Comparison of ENCODE assay signal across 22 cellular contexts in the genomic region with DNA sequence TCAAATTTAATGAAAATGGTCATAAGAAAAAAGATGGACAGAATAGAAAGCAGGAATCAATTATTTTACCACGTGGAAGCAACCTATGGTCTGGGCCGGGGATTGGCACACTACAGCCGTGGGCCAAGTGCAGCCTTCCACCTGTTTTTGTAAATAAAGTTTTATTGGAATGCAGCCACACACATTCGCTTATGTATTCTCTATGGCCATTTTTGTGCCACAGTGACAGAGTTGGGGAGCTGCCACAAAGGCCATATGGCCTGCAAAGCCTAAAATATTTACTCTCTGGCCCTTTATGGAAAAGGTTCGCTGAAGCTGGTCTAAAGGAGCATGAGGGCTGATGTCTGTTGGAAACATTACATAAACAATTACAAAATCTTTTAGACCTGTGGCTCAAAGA.
"Had no signal": no experiment of that assay in that cellular context is flagged by ENCODE, and none has a peak within 500 bp of the region (broad histone marks: within the 10 kb centered on the region; RNA-seq: fewer than 3 reads in every experiment).

No MANE protein-coding gene starts in this region.

- H3K36me3 ChIP-seq: colonic mucosa, left ventricle myocardium inferior, neutrophil, spleen had no signal

- ATAC-seq: foreskin keratinocyte; left cardiac atrium; naive thymus-derived CD4-positive, alpha-beta T cell; psoas muscle; sciatic nerve; stimulated activated memory B cell treated with anti-CD40 and anti-IgM and Interleukin-4, amounts not matched to agents 10 μg/mL and 1 μg/mL and 100 μg/mL, for 72 hours had no signal

- FAIRE-seq: kidney had no signal

- H3K4me3 ChIP-seq: colonic mucosa, left ventricle myocardium inferior, lung, psoas muscle, spleen had no signal

- H3K27ac ChIP-seq: colonic mucosa, foreskin keratinocyte, left ventricle myocardium inferior, neutrophil, psoas muscle, spleen had no signal

- DNase-seq: colonic mucosa; dermis blood vessel endothelial cell; effector CD4-positive, alpha-beta T cell; endodermal cell; erythroblast; foreskin keratinocyte; kidney; left cardiac atrium; left ventricle myocardium inferior; naive thymus-derived CD4-positive, alpha-beta T cell; nephron progenitor cell; psoas muscle; retina; spleen; stimulated activated CD4-positive, alpha-beta T cell treated with anti-CD3 and anti-CD28 coated beads, Interleukin-15, amount 100 ng/mL, for 24 hours; stimulated activated CD4-positive, alpha-beta T cell treated with anti-CD3 and anti-CD28 coated beads, Interleukin-1b, Interleukin-23, amount 100 ng/mL, for 48 hours; stimulated activated CD4-positive, alpha-beta T cell treated with anti-CD3 and anti-CD28 coated beads, Interleukin-4, amount 100 ng/mL, for 24 hours; trophoblast cell had no signal

- H3K27me3 ChIP-seq: colonic mucosa, foreskin keratinocyte, spleen had no signal

- H3K4me1 ChIP-seq: colonic mucosa, psoas muscle had no signal

- H3K9me3 ChIP-seq: colonic mucosa, left ventricle myocardium inferior, neutrophil, psoas muscle, spleen had no signal
